1 cellular context compared by ENCODE assay signal in genomic region chr6:156781882-156782631, GRCh38.
TF ChIP-seq lines count a peak whose summit lies in the region.

No MANE protein-coding gene starts in this region.

TF ChIP-seq in SK-N-SH, 30 proteins besides CTCF, POLR2A, EP300 and RAD21 (continued from another document):
- no peak for TF ChIP-seq USF2 (IDR thresholded peaks at IDR 0.05; ENCODE audit: borderline replicate concordance, low read depth, low read length)
- no peak for TF ChIP-seq NFIC (IDR thresholded peaks at IDR 0.05; ENCODE audit: borderline replicate concordance)
- no peak for TF ChIP-seq TEAD4 (IDR thresholded peaks at IDR 0.05; ENCODE audit: borderline replicate concordance, insufficient read depth)
- no peak for TF ChIP-seq TCF12 (IDR thresholded peaks at IDR 0.05)
- no peak for TF ChIP-seq FOXM1 (IDR thresholded peaks at IDR 0.05; ENCODE audit: low read depth)
- no peak for TF ChIP-seq ZBTB33 (IDR thresholded peaks at IDR 0.05; ENCODE audit: borderline replicate concordance, low read depth)
